Comparison of ENCODE assay signal across 8 cellular contexts in genomic region chr14:88385212-88386101, GRCh38. TPM values are rescaled to one million over a fixed set of nuclear protein-coding genes. Genes with fewer than 3 reads are reported as not detected.
DNase-seq lines count a peak whose midpoint lies in the region; ATAC-seq and TF ChIP-seq lines count a peak whose summit lies in the region.

Gene SPATA7, plus strand, starts transcription at chr14:88385657. Its CDS starts 162 bp downstream, at chr14:88385819.

- H3K36me3 ChIP-seq in uterus, result no peaks in the 10 kb centered on the region

- peak within 1 kb of the TSS; percentile 85 to 89 for H3K27ac ChIP-seq in uterus

- no peaks in the 10 kb centered on the region for H3K4me1 ChIP-seq in uterus

- TF ChIP-seq POLR2A in uterus (IDR thresholded peaks at IDR 0.05), result peak; percentile 72 to 78

- H3K4me3 ChIP-seq in uterus, result peak within 1 kb of the TSS; percentile 84 to 97

- H3K27me3 ChIP-seq in uterus, result no peaks in the 10 kb centered on the region

- no peak for TF ChIP-seq CTCF in uterus (IDR thresholded peaks at IDR 0.05)

- ATAC-seq in GM18499 (IDR thresholded peaks at IDR 0.05; ENCODE audit: insufficient read depth, unreplicated experiment) (peak; percentile 96), HG02884 (IDR thresholded peaks at IDR 0.05; ENCODE audit: unreplicated experiment) (peak; percentile 100)

- no peaks in the 10 kb centered on the region for H3K9me3 ChIP-seq in uterus

- intact Hi-C loops in uterus (cut with DNase I; ENCODE audit: low total_unique reads), result no loop called here

- DNase-seq in NCI-H146 treated with DMSO at 0.1 percent for 48 hours (lab: John Stamatoyannopoulos, UW; ENCODE audit: unreplicated experiment) (peak; percentile 83), T-helper 22 cell (ENCODE audit: low read depth) (peak; percentile 50), astrocyte of the hippocampus (ENCODE audit: low read depth, low spot score) (peak; percentile 97), hepatic stellate cell (ENCODE audit: low spot score) (peak; percentile 82), putamen (ENCODE audit: low spot score) (peak; percentile 92), uterus (peak; percentile 91 to 92)

RNA-seq across cellular contexts. Expression of gene SPATA7, which starts in this region (rescaled TPM):
- 10 to 100 TPM; 21.3 to 61.8 (median 41.6) TPM for total RNA-seq in uterus

Comparison
In these comparisons a context has a peak if more than half of its experiments do, and no peak if none do; other contexts are left out.
1. Peak in every context shown above with its lines: DNase-seq, ATAC-seq, H3K4me3 ChIP-seq and H3K27ac ChIP-seq.